38 cellular contexts compared by ENCODE assay signal in the genomic region with DNA sequence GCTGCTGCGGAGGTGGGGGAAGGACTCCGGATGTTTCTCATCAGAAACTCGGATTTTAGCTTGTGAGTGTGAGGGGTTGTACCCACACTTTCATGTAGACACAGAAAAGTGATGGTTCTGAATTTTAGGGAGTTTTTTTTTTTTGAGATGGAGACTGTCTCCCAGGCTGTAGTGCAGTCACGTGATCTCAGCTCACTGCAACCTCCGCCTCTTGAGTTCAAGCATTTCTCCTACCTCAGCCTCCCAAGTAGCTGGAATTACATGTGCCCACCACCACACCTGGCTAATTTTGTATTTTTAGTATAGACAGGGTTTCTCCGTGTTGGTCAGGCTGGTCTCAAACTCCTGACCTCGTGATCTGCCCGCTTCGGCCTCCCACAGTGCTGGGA. TPM values are rescaled to one million over a fixed set of nuclear protein-coding genes. Genes with fewer than 3 reads are reported as not detected.
"Had no signal": no experiment of that assay in that cellular context is flagged by ENCODE, and none has a peak within 500 bp of the region (broad histone marks: within the 10 kb centered on the region; RNA-seq: fewer than 3 reads in every experiment).

No MANE protein-coding gene starts in this region.

- H3K9me3 ChIP-seq: MG63 had no signal

- H3K4me3 ChIP-seq: MG63 had no signal

- H3K36me3 ChIP-seq: MG63 had no signal

- DNase-seq: Karpas-422, Kasumi-1, MG63, MM.1S, MV-4-11, NCI-H1048, NCI-H1092, NCI-H1092 treated with DMSO at 0.1 percent for 48 hours, NCI-H1105, NCI-H1105 treated with DMSO at 0.1 percent for 48 hours, NCI-H1417, NCI-H1417 treated with DMSO at 0.1 percent for 48 hours, NCI-H1436, NCI-H1436 treated with DMSO at 0.1 percent for 48 hours, NCI-H146, NCI-H1694, NCI-H1694 treated with DMSO at 0.1 percent for 48 hours, NCI-H187, NCI-H187 treated with DMSO at 0.1 percent for 48 hours, NCI-H1930, NCI-H2029, NCI-H2029 treated with DMSO at 0.1 percent for 48 hours, NCI-H2081, NCI-H2081 treated with DMSO at 0.1 percent for 48 hours, NCI-H2107, NCI-H2171, NCI-H2171 treated with DMSO at 0.1 percent for 48 hours, NCI-H2227 treated with DMSO at 0.1 percent for 48 hours, NCI-H226, NCI-H345, NCI-H446, NCI-H446 treated with DMSO at 0.1 percent for 48 hours, NCI-H510A, NCI-H510A treated with DMSO at 0.1 percent for 48 hours had no signal

RNA-seq across cellular contexts. Expression of a gene that starts 22.4 kb away (rescaled TPM):
- total RNA-seq: LHCN-M2, M059J, MCF 10A, NCI-H460 had no signal
